Comparison of ENCODE assay signal across 13 cellular contexts in the genomic region with DNA sequence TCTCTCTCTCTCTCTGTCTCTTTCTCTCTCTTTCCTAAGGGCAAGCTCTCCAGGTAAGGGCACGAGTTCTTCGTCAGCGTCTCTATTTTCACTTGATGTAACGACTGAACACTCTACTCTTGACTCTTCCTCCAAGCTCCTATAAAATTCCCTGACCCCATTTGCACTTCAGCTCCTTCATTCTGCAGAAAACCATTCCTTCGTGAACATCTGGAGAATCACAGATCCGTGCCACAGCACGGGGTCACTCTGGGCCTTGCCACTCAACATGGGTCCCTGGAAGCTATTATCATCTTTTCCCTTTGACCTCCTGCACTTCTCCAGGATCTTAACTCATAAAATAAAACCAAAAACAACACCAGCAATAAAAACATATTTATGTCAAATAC.
A peak's percentile ranks its signal among the peaks of the same experiment; 100 is the strongest.
DNase-seq lines count a peak whose midpoint lies in the region; ATAC-seq, FAIRE-seq and TF ChIP-seq lines count a peak whose summit lies in the region.
"Had no signal": no experiment of that assay in that cellular context is flagged by ENCODE, and none has a peak within 500 bp of the region (broad histone marks: within the 10 kb centered on the region; RNA-seq: fewer than 3 reads in every experiment).

No MANE protein-coding gene starts in this region.

- H2AK9ac ChIP-seq in IMR-90 (replicated peaks; ENCODE audit: low read depth, low read length, poor library complexity), result peak overlapping the region; percentile 90

- BruUV-seq in IMR-90 (replicated peaks; lab: Mats Ljungman, UMichigan), result no TSS peak
- BruUV-seq in GM12878 (replicated peaks; lab: Mats Ljungman, UMichigan), result no TSS peak

- H3K27me3 ChIP-seq in IMR-90 (ENCODE audit: control insufficient read depth, insufficient read depth, low read length) (no peaks in the 10 kb centered on the region), GM12878 (replicated peaks in 1 of 2; ENCODE audit: control insufficient read depth in 2 of 2, insufficient read depth in 2 of 2, low read length in 1 of 2) (no peaks in the 10 kb centered on the region), mesenchymal stem cell (ENCODE audit: control insufficient read depth in 1 of 2, insufficient read depth in 1 of 2, low read length in 2 of 2) (no peaks in the 10 kb centered on the region), suprapubic skin (no peaks in the 10 kb centered on the region)

- H3K27ac ChIP-seq in IMR-90 (ENCODE audit: insufficient read depth, low read length) (peak overlapping the region; percentile 86), GM12878 (ENCODE audit: control insufficient read depth, insufficient read depth) (peak overlapping the region; percentile 64), mesenchymal stem cell (ENCODE audit: low read length, poor library complexity, severe bottlenecking) (peak overlapping the region; percentile 50), suprapubic skin (peak overlapping the region; percentile 53)
- H3K27ac ChIP-seq: epithelial cell of prostate had no signal

- H2BK20ac ChIP-seq in IMR-90 (ENCODE audit: low read depth, low read length), result peak overlapping the region; percentile 99

- H3K56ac ChIP-seq in IMR-90 (ENCODE audit: extremely low read depth, insufficient read depth, low read length), result peak overlapping the region; percentile 85

- TF ChIP-seq CTCF in IMR-90 (conservative IDR thresholded peaks at IDR 0.05; ENCODE audit: low read depth, low read length) (no peak), GM12878 (IDR thresholded peaks at IDR 0.05 in 2 of 3, conservative IDR thresholded peaks at IDR 0.05 in 1 of 3; ENCODE audit: control insufficient read depth in 2 of 3, extremely low read depth in 1 of 3, insufficient read depth in 1 of 3, low read depth in 3 of 3, low read length in 3 of 3) (no peak), suprapubic skin (IDR thresholded peaks at IDR 0.05) (no peak), WTC11 (IDR thresholded peaks at IDR 0.05) (no peak)
- no peak for TF ChIP-seq CTCF in activated CD8-positive, alpha-beta T cell treated with anti-CD3 and anti-CD28 coated beads for 36 hours (IDR thresholded peaks at IDR 0.05)

- H2BK12ac ChIP-seq in mesenchymal stem cell (ENCODE audit: low read length in 2 of 2), result peak overlapping the region; percentile 60 to 94

- H3K9me3 Mint-ChIP-seq in WTC11, result peaks cover 9% of the 10 kb centered on the region; the same call in 1 of the 2 replicates
- no peaks in the 10 kb centered on the region for H3K9me3 Mint-ChIP-seq in activated CD8-positive, alpha-beta T cell treated with anti-CD3 and anti-CD28 coated beads for 36 hours
- H3K9me3 Mint-ChIP-seq: T-helper 1 cell treated with Interleukin-12 subunit alpha and Interleukin-12 subunit beta and Interleukin-4 antibody, amounts not matched to agents 30 μg/mL and 1 μg/mL, for 36 hours had no signal

- no peaks in the 10 kb centered on the region for H3K27me3 Mint-ChIP-seq in WTC11 (ENCODE audit: low read depth)
- peaks cover 22% of the 10 kb centered on the region for H3K27me3 Mint-ChIP-seq in activated CD8-positive, alpha-beta T cell treated with anti-CD3 and anti-CD28 coated beads for 36 hours

- H3K79me2 ChIP-seq in GM12878 (ENCODE audit: control insufficient read depth, insufficient read depth, low read length), result no peaks in the 10 kb centered on the region

- H3K79me1 ChIP-seq in IMR-90 (ENCODE audit: low read depth in 1 of 2, low read length in 2 of 2) (no peaks in the 10 kb centered on the region), mesenchymal stem cell (replicated peaks; ENCODE audit: low read length, poor library complexity, severe bottlenecking) (no peaks in the 10 kb centered on the region)

- H3K4me3 ChIP-seq in IMR-90 (ENCODE audit: insufficient read depth, low read depth, low read length) (no peak overlapping the region), GM12878 (no peak overlapping the region), mesenchymal stem cell (ENCODE audit: insufficient read depth in 1 of 2, low read depth in 1 of 2, low read length in 2 of 2) (no peak overlapping the region), suprapubic skin (peak overlapping the region; percentile 19)
- H3K4me3 ChIP-seq: lung had no signal

- peak overlapping the region; percentile 32 for H2AK5ac ChIP-seq in IMR-90 (ENCODE audit: low read depth, low read length)
- H2AK5ac ChIP-seq in mesenchymal stem cell (ENCODE audit: low read length, severe bottlenecking), result no peak overlapping the region

- peaks cover 2% of the 10 kb centered on the region; the same call in 1 of the 2 replicates for H3K9me1 ChIP-seq in IMR-90 (ENCODE audit: insufficient read depth, low read length)

- no peaks in the 10 kb centered on the region for H4K20me1 ChIP-seq in IMR-90 (ENCODE audit: insufficient read depth, low read length)
- no peaks in the 10 kb centered on the region for H4K20me1 ChIP-seq in GM12878 (ENCODE audit: control insufficient read depth, insufficient read depth)

- peak overlapping the region; percentile 36 for H3K9ac ChIP-seq in IMR-90 (ENCODE audit: low read depth, low read length)
- H3K9ac ChIP-seq in GM12878 (ENCODE audit: control insufficient read depth, insufficient read depth, low read length), result peak overlapping the region; percentile 58
- peak overlapping the region; percentile 75 for H3K9ac ChIP-seq in mesenchymal stem cell (ENCODE audit: low read length)

- peak overlapping the region; percentile 45 for H3K4me2 ChIP-seq in IMR-90 (ENCODE audit: low read depth, low read length)
- peak overlapping the region; percentile 90 for H3K4me2 ChIP-seq in GM12878 (ENCODE audit: control insufficient read depth, insufficient read depth)
- peak overlapping the region; percentile 50 for H3K4me2 ChIP-seq in mesenchymal stem cell (ENCODE audit: low read length, poor library complexity, severe bottlenecking)

- SMC1A ChIA-PET in GM12878 (lab: Charles Lee; ENCODE audit: uncharacterized antibody, unreplicated experiment), result interaction anchor here (1.0 to 14.8 kb wide), 13 partner anchors 9 to 690 kb away, joined by 3 to 228 read pairs (median 10); no protein-coding TSS in a partner anchor

- H2BK15ac ChIP-seq in IMR-90 (ENCODE audit: low read depth, low read length) (peak overlapping the region; percentile 98), mesenchymal stem cell (ENCODE audit: low read depth, poor library complexity, severe bottlenecking) (peak overlapping the region; percentile 12)

- no peak for TF ChIP-seq POLR2A in IMR-90 (IDR thresholded peaks at IDR 0.05; ENCODE audit: low read depth, low read length)
- no peak for TF ChIP-seq POLR2A in GM12878 (IDR thresholded peaks at IDR 0.05; ENCODE audit: low read depth, low read length)
- no peak for TF ChIP-seq POLR2A in suprapubic skin (IDR thresholded peaks at IDR 0.05)

- peak overlapping the region; percentile 93 for H2AFZ ChIP-seq in IMR-90 (replicated peaks; ENCODE audit: low read length, poor library complexity)
- H2AFZ ChIP-seq in GM12878 (ENCODE audit: control insufficient read depth, low read depth, low read length), result peak overlapping the region; percentile 76; the same call in 1 of the 2 replicates
- no peak overlapping the region for H2AFZ ChIP-seq in mesenchymal stem cell (ENCODE audit: low read depth, low read length)

- dilution Hi-C loops in IMR-90 (cut with HindIII; ENCODE audit: low sequenced_read_pairs, unreplicated experiment), result no loop called here

- H3K27ac Mint-ChIP-seq in WTC11, result no peak overlapping the region
- H3K27ac Mint-ChIP-seq in activated CD8-positive, alpha-beta T cell treated with anti-CD3 and anti-CD28 coated beads for 36 hours, result no peak overlapping the region
- H3K27ac Mint-ChIP-seq: T-helper 1 cell treated with Interleukin-12 subunit alpha and Interleukin-12 subunit beta and Interleukin-4 antibody, amounts not matched to agents 30 μg/mL and 1 μg/mL, for 36 hours had no signal

- H3K14ac ChIP-seq in IMR-90 (replicated peaks; ENCODE audit: low read depth, low read length) (peak overlapping the region; percentile 95), mesenchymal stem cell (ENCODE audit: low read length in 2 of 2) (no peak overlapping the region)

- H2BK5ac ChIP-seq in IMR-90 (ENCODE audit: low read depth, low read length, poor library complexity, severe bottlenecking) (peak overlapping the region; percentile 67), mesenchymal stem cell (ENCODE audit: low read depth, low read length, poor library complexity, severe bottlenecking) (no peak overlapping the region)

- H3K36me3 Mint-ChIP-seq in WTC11, result no peaks in the 10 kb centered on the region
- H3K36me3 Mint-ChIP-seq in activated CD8-positive, alpha-beta T cell treated with anti-CD3 and anti-CD28 coated beads for 36 hours (ENCODE audit: low read depth), result no peaks in the 10 kb centered on the region

- no peak for FAIRE-seq in GM12878 (lab: Jason Lieb, UNC)

- peak overlapping the region; percentile 96 for H4K5ac ChIP-seq in IMR-90 (ENCODE audit: low read depth, low read length)

- no peaks in the 10 kb centered on the region for H3K36me3 ChIP-seq in IMR-90 (ENCODE audit: control insufficient read depth, insufficient read depth, low read length)
- no peaks in the 10 kb centered on the region for H3K36me3 ChIP-seq in GM12878 (ENCODE audit: control insufficient read depth in 2 of 2, insufficient read depth in 2 of 2, low read length in 1 of 2)
- H3K36me3 ChIP-seq in mesenchymal stem cell (ENCODE audit: control insufficient read depth in 1 of 2, insufficient read depth in 2 of 2, low read depth in 1 of 2, low read length in 2 of 2), result no peaks in the 10 kb centered on the region
- H3K36me3 ChIP-seq in suprapubic skin, result no peaks in the 10 kb centered on the region

- no peak for TF ChIP-seq EP300 in GM12878 (IDR thresholded peaks at IDR 0.05; ENCODE audit: borderline replicate concordance in 1 of 2, control insufficient read depth in 1 of 2, low read depth in 2 of 2, low read length in 2 of 2)
- no peak for TF ChIP-seq EP300 in suprapubic skin (IDR thresholded peaks at IDR 0.05)

- RAD21 ChIA-PET in GM12878 (lab: Charles Lee; ENCODE audit: unreplicated experiment), result interaction anchor here (0.7 to 6.1 kb wide), 19 partner anchors 9 to 690 kb away, joined by 3 to 132 read pairs (median 4); no protein-coding TSS in a partner anchor

- H3K4ac ChIP-seq in IMR-90 (ENCODE audit: low read depth, low read length) (peak overlapping the region; percentile 99), mesenchymal stem cell (ENCODE audit: low read depth in 1 of 2, low read length in 2 of 2) (peak overlapping the region; percentile 19 to 98)

- H3K4me1 Mint-ChIP-seq in WTC11, result peaks cover 22% of the 10 kb centered on the region
- peaks cover 11% of the 10 kb centered on the region for H3K4me1 Mint-ChIP-seq in activated CD8-positive, alpha-beta T cell treated with anti-CD3 and anti-CD28 coated beads for 36 hours (ENCODE audit: low read depth)

- H3K4me3 Mint-ChIP-seq in WTC11, result no peak overlapping the region
- H3K4me3 Mint-ChIP-seq in activated CD8-positive, alpha-beta T cell treated with anti-CD3 and anti-CD28 coated beads for 36 hours, result no peak overlapping the region
- H3K4me3 Mint-ChIP-seq: T-helper 1 cell treated with Interleukin-12 subunit alpha and Interleukin-12 subunit beta and Interleukin-4 antibody, amounts not matched to agents 30 μg/mL and 1 μg/mL, for 36 hours had no signal

- H3K4me1 ChIP-seq in IMR-90 (ENCODE audit: control insufficient read depth, insufficient read depth, low read length), result peaks cover 22% of the 10 kb centered on the region
- peaks cover 49% of the 10 kb centered on the region for H3K4me1 ChIP-seq in GM12878 (ENCODE audit: control insufficient read depth, insufficient read depth, low read length)
- peaks cover 8% of the 10 kb centered on the region for H3K4me1 ChIP-seq in mesenchymal stem cell (ENCODE audit: control insufficient read depth, insufficient read depth, low read depth, low read length)
- peaks cover 27% of the 10 kb centered on the region for H3K4me1 ChIP-seq in suprapubic skin

- peak overlapping the region; percentile 78 for H3K23ac ChIP-seq in IMR-90 (ENCODE audit: low read depth, low read length)
- H3K23ac ChIP-seq in mesenchymal stem cell (ENCODE audit: low read length in 2 of 2), result no peak overlapping the region

- intact Hi-C loops in IMR-90 (cut with micrococcal nuclease), result loop anchor here (5.0 to 10.0 kb wide), 3 partner anchors 126 to 362 kb away; a partner anchor contains a TSS
- intact Hi-C loops in GM12878 (cut with micrococcal nuclease; ENCODE audit: unreplicated experiment), result loop anchor here (2.0 to 10.0 kb wide), 7 partner anchors 62 to 688 kb away; a partner anchor contains a TSS
- intact Hi-C loops in activated CD8-positive, alpha-beta T cell treated with anti-CD3 and anti-CD28 coated beads for 36 hours (cut with micrococcal nuclease), result loop anchor here (10.0 kb wide), 1 partner anchor 532 kb away; no protein-coding TSS in a partner anchor

- TF ChIP-seq RAD21 in IMR-90 (IDR thresholded peaks at IDR 0.05; ENCODE audit: low read length) (no peak), GM12878 (IDR thresholded peaks at IDR 0.05; ENCODE audit: insufficient read depth, low read depth, low read length) (no peak)

- in situ Hi-C loops in IMR-90 (cut with MboI; ENCODE audit: low sequenced_read_pairs) (loop anchor here (25.0 kb wide), 1 partner anchor 516 kb away; no protein-coding TSS in a partner anchor), GM12878 (cut with MboI) (loop anchor here (10.0 kb wide), 1 partner anchor 58 kb away; no protein-coding TSS in a partner anchor)

- 7% methylated on average over 3 of the region's 7 CpGs; no CpG with 5 or more reads in 1 of the 2 experiments for WGBS in IMR-90 (ENCODE audit: extremely low coverage in 2 of 2, insufficient read length in 1 of 2), 2 experiments
- WGBS in GM12878 (ENCODE audit: insufficient coverage, insufficient replicate concordance, low lambda C conversion rate, missing lambda C conversion rate), result 91% methylated on average over 7 of the region's 7 CpGs
- 22% methylated on average over 7 of the region's 7 CpGs for WGBS in mesenchymal stem cell
- 39% methylated on average over 7 of the region's 7 CpGs for WGBS in suprapubic skin

- POLR2A ChIA-PET in IMR-90 (lab: Charles Lee; ENCODE audit: unreplicated experiment) (interaction anchor here (0.6 to 1.7 kb wide), 7 partner anchors 15 to 1233 kb away, joined by 3 to 6 read pairs (median 4); no protein-coding TSS in a partner anchor), GM12878 (lab: Charles Lee) (interaction anchor here (1.0 to 5.3 kb wide), 8 partner anchors 14 to 63 kb away, joined by 3 to 46 read pairs (median 7); no protein-coding TSS in a partner anchor), WTC11 (lab: Charles Lee) (no interaction called here)
- POLR2A ChIA-PET in activated CD8-positive, alpha-beta T cell treated with anti-CD3 and anti-CD28 coated beads for 36 hours (lab: Charles Lee), result interaction anchor here (1.2 kb wide), 1 partner anchor 12 kb away, joined by 3 read pairs; no protein-coding TSS in a partner anchor

- no peaks in the 10 kb centered on the region for H3K9me3 ChIP-seq in IMR-90 (ENCODE audit: control insufficient read depth, insufficient read depth, low read length)
- peaks cover 4% of the 10 kb centered on the region; the same call in 2 of the 3 replicates for H3K9me3 ChIP-seq in GM12878 (replicated peaks; ENCODE audit: control insufficient read depth, insufficient read depth, low read length)
- H3K9me3 ChIP-seq in mesenchymal stem cell (ENCODE audit: control insufficient read depth, low read length), result no peaks in the 10 kb centered on the region
- H3K9me3 ChIP-seq in suprapubic skin, result no peaks in the 10 kb centered on the region

- H3K18ac ChIP-seq in IMR-90 (ENCODE audit: low read depth, low read length) (peak overlapping the region; percentile 89), mesenchymal stem cell (ENCODE audit: low read depth in 1 of 2, low read length in 2 of 2) (peak overlapping the region; percentile 93 to 95)

- ATAC-seq in IMR-90 (ENCODE audit: low read depth) (no peak), GM12878 (no peak), WTC11 (no peak)
- no peak for ATAC-seq in activated CD8-positive, alpha-beta T cell treated with anti-CD3 and anti-CD28 coated beads for 36 hours

- CTCF ChIA-PET in IMR-90 (lab: Yijun Ruan, JAX) (interaction anchor here (1.0 kb wide), 1 partner anchor 15 kb away, joined by 6 read pairs; no protein-coding TSS in a partner anchor), GM12878 (lab: Yijun Ruan, JAX) (interaction anchor here (0.6 to 11.6 kb wide), 13 partner anchors 8 to 688 kb away, joined by 3 to 305 read pairs (median 4); no protein-coding TSS in a partner anchor), WTC11 (lab: Charles Lee) (interaction anchor here (0.6 to 1.9 kb wide), 7 partner anchors 20 to 832 kb away, joined by 3 to 26 read pairs (median 3); no protein-coding TSS in a partner anchor)
- CTCF ChIA-PET in activated CD8-positive, alpha-beta T cell treated with anti-CD3 and anti-CD28 coated beads for 36 hours (lab: Charles Lee), result no interaction called here

- H4K91ac ChIP-seq in IMR-90 (ENCODE audit: insufficient read depth, low read depth, low read length) (peak overlapping the region; percentile 98), mesenchymal stem cell (ENCODE audit: low read length) (peak overlapping the region; percentile 99)

- H2BK120ac ChIP-seq in IMR-90 (ENCODE audit: low read depth, low read length), result peak overlapping the region; percentile 99
- peak overlapping the region; percentile 64 for H2BK120ac ChIP-seq in mesenchymal stem cell (ENCODE audit: low read depth, low read length)

- H4K8ac ChIP-seq in IMR-90 (ENCODE audit: low read depth in 2 of 2, low read length in 2 of 2) (peak overlapping the region; percentile 97), mesenchymal stem cell (ENCODE audit: low read length) (peak overlapping the region; percentile 95)

- DNase-seq in IMR-90 (no peak), GM12878 (ENCODE audit: low read depth, low spot score) (no peak), mesenchymal stem cell (no peak), suprapubic skin (ENCODE audit: low spot score in 2 of 2) (no peak), WTC11 (ENCODE audit: low spot score) (no peak), NCI-H1092 treated with DMSO at 0.1 percent for 48 hours (lab: John Stamatoyannopoulos, UW) (no peak)
- DNase-seq in activated CD8-positive, alpha-beta T cell treated with anti-CD3 and anti-CD28 coated beads for 36 hours, result no peak
- DNase-seq: activated effector memory CD4-positive, alpha-beta T cell treated with anti-CD3 and anti-CD28 coated beads, Interleukin-2, amount 50 U/mL, for 16 hours; GDM1; stimulated activated CD4-positive, alpha-beta T cell treated with anti-CD3 and anti-CD28 coated beads, Interleukin-4, amount 100 ng/mL, for 4 hours had no signal
